ENCODE assay signal across 1 cellular context in genomic region chr18:10574412-10574811, GRCh38. TPM values are rescaled to one million over a fixed set of nuclear protein-coding genes. Genes with fewer than 3 reads are reported as not detected.
A peak's percentile ranks its signal among the peaks of the same experiment; 100 is the strongest.
DNase-seq lines count a peak whose midpoint lies in the region; ATAC-seq, FAIRE-seq and TF ChIP-seq lines count a peak whose summit lies in the region.
"Not testable (repeated sequence)": the region's sequence is repeated elsewhere in the genome, so short reads cannot be mapped to it uniquely, and the experiment has no call there.

No MANE protein-coding gene starts in this region.

- not testable (repeated sequence) for TF ChIP-seq EP300 in K562 (IDR thresholded peaks at IDR 0.05; ENCODE audit: low read length)

- not testable (repeated sequence) for DNase-seq in K562 (ENCODE audit: extremely low read depth in 1 of 4, low spot score in 3 of 4)

- H3K4me2 ChIP-seq in K562 (ENCODE audit: insufficient read depth, low read length), result not testable (repeated sequence)

- WGBS in K562 (ENCODE audit: insufficient coverage, low coverage, missing lambda C conversion rate), result 0% methylated on average over 2 of the region's 2 CpGs

- not testable (repeated sequence) for H3K36me3 ChIP-seq in K562 (ENCODE audit: control insufficient read depth, insufficient read depth, low read length)

- TF ChIP-seq RAD21 in K562 (CRISPR knock-in tag; conservative IDR thresholded peaks at IDR 0.05 in 1 of 2, IDR thresholded peaks at IDR 0.05 in 1 of 2), result not testable (repeated sequence)

- H3K27me3 ChIP-seq in K562 (ENCODE audit: control insufficient read depth in 2 of 2, insufficient read depth in 2 of 2, low read length in 2 of 2), result not testable (repeated sequence)

- intact Hi-C loops in K562 (cut with micrococcal nuclease), result not testable (repeated sequence)

- POLR2A ChIA-PET in K562 (lab: Yijun Ruan, JAX), result not testable (repeated sequence)

- CTCF ChIA-PET in K562 (lab: Yijun Ruan, JAX; ENCODE audit: low intra/inter-chr PET ratio), result not testable (repeated sequence)

- not testable (repeated sequence) for TF ChIP-seq CTCF in K562 (IDR thresholded peaks at IDR 0.05 in 2 of 3, conservative IDR thresholded peaks at IDR 0.05 in 1 of 3; ENCODE audit: insufficient read depth in 2 of 3, low read depth in 1 of 3, low read length in 3 of 3)

- BruUV-seq in K562 (replicated peaks; lab: Mats Ljungman, UMichigan), result not testable (repeated sequence)

- not testable (repeated sequence) for H3K9me3 ChIP-seq in K562 (replicated peaks; ENCODE audit: control insufficient read depth, insufficient read depth, low read depth, low read length)

- not testable (repeated sequence) for H2AFZ ChIP-seq in K562 (ENCODE audit: low read depth, low read length)

- H3K4me1 ChIP-seq in K562 (replicated peaks in 1 of 2; ENCODE audit: control insufficient read depth in 2 of 2, insufficient read depth in 2 of 2, low read length in 2 of 2), result not testable (repeated sequence)

- not testable (repeated sequence) for FAIRE-seq in K562 (lab: Jason Lieb, UNC)

- in situ Hi-C loops in K562 (cut with MboI), result loop anchor here (25.0 kb wide), 1 partner anchor 988 kb away; no protein-coding TSS in a partner anchor

- H4K20me1 ChIP-seq in K562 (replicated peaks; ENCODE audit: control insufficient read depth, insufficient read depth, low read length), result not testable (repeated sequence)

- H3K4me3 ChIP-seq in K562, result not testable (repeated sequence)

- not testable (repeated sequence) for H3K9ac ChIP-seq in K562 (ENCODE audit: insufficient read depth in 1 of 2, low read depth in 2 of 2, low read length in 2 of 2)

- H3K9me1 ChIP-seq in K562 (ENCODE audit: control insufficient read depth, insufficient read depth, low read length), result not testable (repeated sequence)

- H3K79me2 ChIP-seq in K562 (ENCODE audit: control insufficient read depth, insufficient read depth, low read length), result not testable (repeated sequence)

- not testable (repeated sequence) for TF ChIP-seq POLR2A in K562 (conservative IDR thresholded peaks at IDR 0.05)

- H3K27ac ChIP-seq in K562 (ENCODE audit: extremely low read depth, low read depth, low read length), result not testable (repeated sequence)

- ATAC-seq in K562, result not testable (repeated sequence)

TF ChIP-seq in K562, 482 proteins besides CTCF, POLR2A, EP300 and RAD21:
- TF ChIP-seq SPI1 (IDR thresholded peaks at IDR 0.05; ENCODE audit: borderline replicate concordance, low read depth, low read length), result peak; percentile 57

RNA-seq across cellular contexts. Expression of gene NAPG, which starts 48.6 kb away (rescaled TPM):
- total RNA-seq in K562 (2011; cell fraction: chromatin; rRNA removed; ENCODE audit: low replicate concordance), result 31.3 and 105 TPM in 2 replicates
- 23.2 and 26.1 TPM in 2 replicates for total RNA-seq in K562 (2011; cell fraction: nucleolus; rRNA removed)
- total RNA-seq in K562 (2011; cell fraction: nucleoplasm; rRNA removed), result 51.0 and 88.7 TPM in 2 replicates
- total RNA-seq in K562 (2014; rRNA removed) (31.6 and 37.1 TPM in 2 replicates), K562 (2014; rRNA removed; fragmentation: Illumina TruSeq; extraction: Trizol) (63.3 and 71.6 TPM in 2 replicates), K562 (2015; rRNA removed; fragmentation: Illumina TruSeq; extraction: Trizol) (55.1 and 61.7 TPM in 2 replicates), K562 (2021) (42.9 and 45.8 TPM in 2 replicates)
- polyA plus RNA-seq in K562 (2011; rRNA removed) (47.3 and 55.3 TPM in 2 replicates), K562 (2014; fragmentation: Illumina TruSeq; extraction: Trizol) (34.3 and 38.2 TPM in 2 replicates), K562 (2014; fragmentation: Nextera tagmentation; extraction: Ambion mirVana) (10 to 100 TPM; 50.9 to 52.4 TPM), K562 (2014; rRNA removed) (38.6 and 39.9 TPM in 2 replicates)
- polyA plus RNA-seq in K562 (2011; cell fraction: cytosol; rRNA removed), result 8.8 and 19.0 TPM in 2 replicates
- polyA plus RNA-seq in K562 (2011; cell fraction: nucleus; rRNA removed), result 21.9 and 29.5 TPM in 2 replicates
- 23.2 and 27.2 TPM in 2 replicates for polyA plus RNA-seq in K562 (2012)
- 38.5 and 44.8 TPM in 2 replicates for polyA minus RNA-seq in K562 (2011; rRNA and poly(A)+ RNA removed)
- 15.2 and 21.4 TPM in 2 replicates for polyA minus RNA-seq in K562 (2011; cell fraction: cytosol; rRNA and poly(A)+ RNA removed)
- polyA minus RNA-seq in K562 (2011; cell fraction: nucleus; rRNA and poly(A)+ RNA removed), result 21.9 and 35.9 TPM in 2 replicates
